Comparison of ENCODE assay signal across 9 cellular contexts in the genomic region with DNA sequence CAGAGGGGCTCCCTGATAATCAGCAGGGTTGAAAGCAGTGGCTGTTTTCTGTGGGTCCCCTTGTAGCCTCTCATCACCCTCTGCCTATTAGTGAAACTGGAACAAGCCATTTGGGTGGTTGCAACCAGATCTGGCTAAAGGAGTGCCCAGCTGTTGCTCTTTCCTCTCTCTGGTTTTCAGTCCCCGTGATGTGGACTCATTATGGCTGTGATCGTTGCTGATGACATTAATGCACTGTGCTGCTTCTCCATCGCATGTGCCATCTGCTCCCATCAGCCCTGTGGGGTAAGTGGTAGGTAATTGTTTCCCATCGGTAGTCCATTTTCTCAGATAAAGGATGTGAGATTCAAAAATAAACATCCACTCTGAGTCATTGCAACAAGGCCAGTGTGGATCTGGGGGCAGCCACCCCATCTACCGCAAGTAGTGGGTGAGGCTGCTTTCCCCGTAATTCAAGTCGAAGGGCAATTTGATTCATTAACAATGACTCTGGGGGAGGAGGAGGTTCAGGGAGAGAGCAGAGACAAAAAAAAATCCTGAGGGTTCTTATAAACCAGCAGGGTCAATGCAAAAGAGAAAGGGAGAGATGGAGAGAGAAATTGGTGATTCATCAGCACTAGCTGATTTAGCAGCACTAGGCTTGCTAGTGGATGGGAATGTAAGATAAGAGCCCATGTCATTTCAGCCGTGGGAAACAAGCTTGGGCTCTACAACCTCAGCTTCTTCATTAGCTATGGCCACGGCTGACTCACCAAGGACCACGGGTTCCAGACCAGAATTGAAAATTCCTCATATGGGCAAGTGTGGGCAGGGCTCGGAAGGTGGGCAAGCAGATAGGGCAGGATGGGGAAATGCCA.
A peak's percentile ranks its signal among the peaks of the same experiment; 100 is the strongest.
DNase-seq lines count a peak whose midpoint lies in the region; ATAC-seq, FAIRE-seq and TF ChIP-seq lines count a peak whose summit lies in the region.
"Had no signal": no experiment of that assay in that cellular context is flagged by ENCODE, and none has a peak within 500 bp of the region (broad histone marks: within the 10 kb centered on the region; RNA-seq: fewer than 3 reads in every experiment).

No MANE protein-coding gene starts in this region.

- no peaks in the 10 kb centered on the region for H4K20me1 ChIP-seq in astrocyte (ENCODE audit: insufficient read depth, low read length)

- H3K9me3 Mint-ChIP-seq in astrocyte (ENCODE audit: unreplicated experiment) = peaks cover 2% of the 10 kb centered on the region
- H3K9me3 Mint-ChIP-seq: naive B cell had no signal

- no peaks in the 10 kb centered on the region for H3K9me3 ChIP-seq in astrocyte (ENCODE audit: insufficient read depth, low read depth, low read length)
- no peaks in the 10 kb centered on the region for H3K9me3 ChIP-seq in skeletal muscle satellite cell (replicated peaks; ENCODE audit: low read length)

- H3K4me3 Mint-ChIP-seq in astrocyte (ENCODE audit: unreplicated experiment) = peak overlapping the region; percentile 50

- no peak for TF ChIP-seq CTCF in astrocyte (IDR thresholded peaks at IDR 0.05; ENCODE audit: insufficient read depth, low read depth, low read length)
- no peak for TF ChIP-seq CTCF in coronary artery (IDR thresholded peaks at IDR 0.05)

- peaks cover 28% of the 10 kb centered on the region for H3K4me1 Mint-ChIP-seq in astrocyte (ENCODE audit: low read depth, unreplicated experiment)

- H3K4me1 ChIP-seq in astrocyte (ENCODE audit: insufficient read depth, low read length) (peaks cover 16% of the 10 kb centered on the region), skeletal muscle satellite cell (ENCODE audit: control insufficient read depth, insufficient read depth, low read length) (no peaks in the 10 kb centered on the region)

- H3K36me3 Mint-ChIP-seq in astrocyte (ENCODE audit: low read depth, unreplicated experiment) = no peaks in the 10 kb centered on the region
- H3K36me3 Mint-ChIP-seq: naive B cell had no signal

- H3K27me3 ChIP-seq in astrocyte (ENCODE audit: insufficient read depth, low read length) (peaks cover 18% of the 10 kb centered on the region), skeletal muscle satellite cell (ENCODE audit: control insufficient read depth, insufficient read depth, low read length) (peaks cover 32% of the 10 kb centered on the region)

- DNase-seq in NCI-H2081 treated with DMSO at 0.1 percent for 48 hours (lab: John Stamatoyannopoulos, UW) = peak; percentile 33
- peak; percentile 97 for DNase-seq in astrocyte (ENCODE audit: low read depth)
- no peak for DNase-seq in mesenteric fat pad (ENCODE audit: low spot score)
- DNase-seq in NCI-H526 treated with DMSO at 0.1 percent for 48 hours (lab: John Stamatoyannopoulos, UW) = no peak
- DNase-seq in SW 1271 (lab: John Stamatoyannopoulos, UW) = no peak
- no peak for DNase-seq in coronary artery (ENCODE audit: low spot score)
- DNase-seq: naive B cell had no signal

- H3K79me2 ChIP-seq in astrocyte (ENCODE audit: insufficient read depth, low read length) = no peaks in the 10 kb centered on the region

- H2AFZ ChIP-seq in astrocyte (ENCODE audit: low read depth, low read length) = no peak overlapping the region

- H3K4me3 ChIP-seq in astrocyte (ENCODE audit: insufficient read depth, low read depth, low read length) = no peak overlapping the region
- no peak overlapping the region for H3K4me3 ChIP-seq in skeletal muscle satellite cell (ENCODE audit: low read length)
- no peak overlapping the region for H3K4me3 ChIP-seq in coronary artery

- H3K27ac ChIP-seq in astrocyte (ENCODE audit: low read depth, low read length) = peak overlapping the region; percentile 53
- H3K27ac ChIP-seq in coronary artery = no peak overlapping the region

- peak overlapping the region; percentile 13 for H3K9ac ChIP-seq in astrocyte (ENCODE audit: low read length)
- H3K9ac ChIP-seq in skeletal muscle satellite cell (ENCODE audit: low read depth, low read length) = no peak overlapping the region

- peak; percentile 76 for FAIRE-seq in astrocyte (lab: Jason Lieb, UNC)

- H3K36me3 ChIP-seq in astrocyte (ENCODE audit: insufficient read depth, low read length) = no peaks in the 10 kb centered on the region
- no peaks in the 10 kb centered on the region for H3K36me3 ChIP-seq in skeletal muscle satellite cell (ENCODE audit: insufficient read depth, low read length)

- H3K4me2 ChIP-seq in astrocyte (ENCODE audit: low read length) (peak overlapping the region; percentile 55), skeletal muscle satellite cell (ENCODE audit: low read length) (peak overlapping the region; percentile 31)

- peaks cover 21% of the 10 kb centered on the region for H3K27me3 Mint-ChIP-seq in astrocyte (ENCODE audit: low read depth, unreplicated experiment)

- ATAC-seq in GM21786 (IDR thresholded peaks at IDR 0.05; ENCODE audit: unreplicated experiment) = peak; percentile 49

- H3K27ac Mint-ChIP-seq in astrocyte (ENCODE audit: unreplicated experiment) = peak overlapping the region; percentile 84

Comparison
In these comparisons a context has a peak if more than half of its experiments do, and no peak if none do; other contexts are left out.
1. DNase-seq: peak in NCI-H2081 treated with DMSO at 0.1 percent for 48 hours (single experiment) and astrocyte (single experiment); none in mesenteric fat pad (single experiment), NCI-H526 treated with DMSO at 0.1 percent for 48 hours (single experiment), SW 1271 (0 of 2) and coronary artery (single experiment).